In the genomic region with DNA sequence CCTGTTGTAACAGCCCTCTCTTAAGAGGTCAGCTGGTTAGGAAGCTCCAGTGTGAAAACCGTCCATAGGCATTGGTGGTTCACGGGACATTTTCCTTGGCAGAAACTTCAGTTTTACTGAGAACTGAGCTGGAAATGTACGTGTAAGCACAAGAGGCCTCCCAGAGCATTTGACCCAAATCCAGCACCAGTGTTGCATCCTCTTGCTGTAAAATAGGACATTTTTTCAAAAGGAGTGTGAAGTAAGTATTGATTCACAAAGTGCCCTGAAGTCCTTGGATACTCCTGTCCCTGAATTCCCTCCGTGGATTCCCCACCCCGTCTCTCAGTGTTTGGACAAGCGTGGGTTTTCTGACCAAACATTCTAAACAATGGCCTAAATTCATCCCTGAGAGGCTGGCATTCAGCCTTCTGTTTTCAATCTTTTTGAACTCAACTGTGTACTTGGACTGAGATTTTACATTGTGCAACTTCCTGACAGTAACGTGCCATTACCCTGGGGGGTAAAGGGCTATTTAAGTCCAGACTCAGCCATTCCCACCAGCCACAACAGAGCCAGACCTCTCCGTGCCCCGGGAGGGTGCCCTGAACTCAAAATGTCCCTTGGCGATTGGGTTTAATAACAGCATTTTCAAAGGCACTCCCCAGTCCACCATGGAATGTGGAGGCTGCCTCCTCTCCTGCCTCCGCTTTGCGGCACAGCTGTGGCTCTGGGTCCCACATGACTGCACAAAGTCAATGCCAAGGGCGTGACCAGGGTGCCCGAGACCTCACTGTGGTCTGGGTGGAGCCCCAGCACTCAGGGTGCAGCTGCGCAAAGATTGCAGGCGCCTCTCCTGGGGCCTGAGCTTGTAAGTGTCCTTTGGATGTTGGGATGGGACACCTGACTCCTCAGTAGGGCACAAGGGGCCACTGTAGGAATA, we compare ENCODE assay signal across 13 cellular contexts.
A peak's percentile ranks its signal among the peaks of the same experiment; 100 is the strongest.
DNase-seq lines count a peak whose midpoint lies in the region; ATAC-seq and TF ChIP-seq lines count a peak whose summit lies in the region.
"Had no signal": no experiment of that assay in that cellular context is flagged by ENCODE, and none has a peak within 500 bp of the region (broad histone marks: within the 10 kb centered on the region; RNA-seq: fewer than 3 reads in every experiment).

No MANE protein-coding gene starts in this region.

- peaks cover 12% of the 10 kb centered on the region for H3K4me1 Mint-ChIP-seq in endodermal cell
- H3K4me1 Mint-ChIP-seq in natural killer cell treated with Interleukin-12 subunit alpha and Interleukin-12 subunit beta and Interleukin-15 and Interleukin-18, amount 100 ng/mL, for 72 hours (ENCODE audit: low read depth in 2 of 2): no peaks in the 10 kb centered on the region
- H3K4me1 Mint-ChIP-seq: central memory CD8-positive, alpha-beta T cell had no signal

- TF ChIP-seq CTCF in endodermal cell (conservative IDR thresholded peaks at IDR 0.05): no peak
- no peak for TF ChIP-seq CTCF in lung (IDR thresholded peaks at IDR 0.05; ENCODE audit: control extremely low read depth, extremely low read depth)
- no peak for TF ChIP-seq CTCF in tibial artery (IDR thresholded peaks at IDR 0.05)

- H3K27ac ChIP-seq in endodermal cell (ENCODE audit: low read depth, low read length) (no peak overlapping the region), lung (ENCODE audit: low read depth in 1 of 2, low read length in 1 of 2) (peak overlapping the region in 1 of 2 donors; percentile 44), tibial artery (no peak overlapping the region)

- H3K27me3 ChIP-seq in endodermal cell (ENCODE audit: control insufficient read depth, insufficient read depth, low read length, poor library complexity, severe bottlenecking): no peaks in the 10 kb centered on the region
- no peaks in the 10 kb centered on the region for H3K27me3 ChIP-seq in lung (ENCODE audit: control insufficient read depth, insufficient read depth)
- peaks cover 0 to 15% of the 10 kb centered on the region in 2 donors for H3K27me3 ChIP-seq in tibial artery

- ATAC-seq in lung (ENCODE audit: insufficient read depth, low FRiP score) (peak; percentile 8), GM21526 (IDR thresholded peaks at IDR 0.05; ENCODE audit: low FRiP score, unreplicated experiment) (no peak)
- no peak for ATAC-seq in natural killer cell treated with Interleukin-12 subunit alpha and Interleukin-12 subunit beta and Interleukin-15 and Interleukin-18, amount 100 ng/mL, for 72 hours

- H3K9me3 ChIP-seq in endodermal cell (ENCODE audit: control insufficient read depth, low read length) (no peaks in the 10 kb centered on the region), lung (ENCODE audit: control insufficient read depth in 2 of 2, insufficient read depth in 1 of 2, low read length in 1 of 2) (no peaks in the 10 kb centered on the region), tibial artery (no peaks in the 10 kb centered on the region)

- H3K4me1 ChIP-seq in endodermal cell (ENCODE audit: control insufficient read depth, insufficient read depth, low read length) (peaks cover 5% of the 10 kb centered on the region), lung (ENCODE audit: control insufficient read depth in 2 of 2, insufficient read depth in 2 of 2, low read length in 2 of 2) (peaks cover 4 to 11% of the 10 kb centered on the region in 2 donors), tibial artery (peaks cover 0 to 14% (median 10%) of the 10 kb centered on the region in 4 donors)

- H3K27ac Mint-ChIP-seq in endodermal cell: no peak overlapping the region
- H3K27ac Mint-ChIP-seq in natural killer cell treated with Interleukin-12 subunit alpha and Interleukin-12 subunit beta and Interleukin-15 and Interleukin-18, amount 100 ng/mL, for 72 hours: no peak overlapping the region
- H3K27ac Mint-ChIP-seq: stimulated activated naive CD8-positive, alpha-beta T cell treated with anti-CD3 and anti-CD28 coated beads, Interleukin-15, Interleukin-2, amounts not matched to agents 100 ng/mL and 50 ng/mL, for 24 hours had no signal

- H3K36me3 Mint-ChIP-seq in endodermal cell (ENCODE audit: low read depth): no peaks in the 10 kb centered on the region
- H3K36me3 Mint-ChIP-seq in natural killer cell treated with Interleukin-12 subunit alpha and Interleukin-12 subunit beta and Interleukin-15 and Interleukin-18, amount 100 ng/mL, for 72 hours: no peaks in the 10 kb centered on the region

- peaks cover 4% of the 10 kb centered on the region for H3K27me3 Mint-ChIP-seq in endodermal cell (ENCODE audit: insufficient read depth)
- H3K27me3 Mint-ChIP-seq in natural killer cell treated with Interleukin-12 subunit alpha and Interleukin-12 subunit beta and Interleukin-15 and Interleukin-18, amount 100 ng/mL, for 72 hours: peaks cover 6 to 8% of the 10 kb centered on the region in 2 donors

- peak; percentile 23 for DNase-seq in DMS53 (lab: John Stamatoyannopoulos, UW)
- no peak for DNase-seq in DMS53 treated with DMSO at 0.1 percent for 48 hours (lab: John Stamatoyannopoulos, UW; ENCODE audit: unreplicated experiment)
- DNase-seq in endodermal cell: peak; percentile 28
- no peak for DNase-seq in lung (ENCODE audit: low spot score)
- peak; percentile 71 to 75 for DNase-seq in tibial artery
- no peak for DNase-seq in natural killer cell treated with Interleukin-12 subunit alpha and Interleukin-12 subunit beta and Interleukin-15 and Interleukin-18, amount 100 ng/mL, for 72 hours (ENCODE audit: low spot score)
- DNase-seq in hepatic stellate cell (ENCODE audit: low spot score): no peak
- DNase-seq: GDM1, NCI-H1105 treated with DMSO at 0.1 percent for 48 hours had no signal

- 90 to 92% methylated on average over 12 to 16 of the region's 16 CpGs for WGBS in endodermal cell (ENCODE audit: insufficient coverage in 1 of 2, insufficient read length in 1 of 2), 2 experiments
- WGBS in lung, 2 donors: 39 to 55% methylated on average over 16 of the region's 16 CpGs

- H3K4me3 ChIP-seq in endodermal cell (ENCODE audit: low read length) (no peak overlapping the region), lung (no peak overlapping the region), tibial artery (no peak overlapping the region)
- H3K4me3 ChIP-seq: smooth muscle cell had no signal

- peaks cover 6% of the 10 kb centered on the region for H3K9me3 Mint-ChIP-seq in endodermal cell
- no peaks in the 10 kb centered on the region for H3K9me3 Mint-ChIP-seq in natural killer cell treated with Interleukin-12 subunit alpha and Interleukin-12 subunit beta and Interleukin-15 and Interleukin-18, amount 100 ng/mL, for 72 hours
- H3K9me3 Mint-ChIP-seq: stimulated activated naive CD8-positive, alpha-beta T cell treated with anti-CD3 and anti-CD28 coated beads, Interleukin-15, Interleukin-2, amounts not matched to agents 100 ng/mL and 50 ng/mL, for 24 hours had no signal

- H3K4me3 Mint-ChIP-seq in endodermal cell: no peak overlapping the region
- H3K4me3 Mint-ChIP-seq in natural killer cell treated with Interleukin-12 subunit alpha and Interleukin-12 subunit beta and Interleukin-15 and Interleukin-18, amount 100 ng/mL, for 72 hours: no peak overlapping the region
- H3K4me3 Mint-ChIP-seq: central memory CD8-positive, alpha-beta T cell; stimulated activated naive CD8-positive, alpha-beta T cell treated with anti-CD3 and anti-CD28 coated beads, Interleukin-15, Interleukin-2, amounts not matched to agents 100 ng/mL and 50 ng/mL, for 24 hours had no signal

- no peak overlapping the region for H3K9ac ChIP-seq in endodermal cell (ENCODE audit: extremely low read depth, low read length, poor library complexity, severe bottlenecking)

- H3K36me3 ChIP-seq in endodermal cell (ENCODE audit: control insufficient read depth, insufficient read depth, low read length): no peaks in the 10 kb centered on the region
- H3K36me3 ChIP-seq in lung (ENCODE audit: control insufficient read depth in 2 of 2, insufficient read depth in 2 of 2, low read length in 2 of 2): no peaks in the 10 kb centered on the region
- no peaks in the 10 kb centered on the region for H3K36me3 ChIP-seq in tibial artery

- intact Hi-C loops in tibial artery (cut with DNase I; ENCODE audit: low total_unique reads): no loop called here

Comparison
In these comparisons a context has a peak if more than half of its experiments do, and no peak if none do; other contexts are left out.
1. DNase-seq: peak in DMS53 (single experiment), endodermal cell (single experiment) and tibial artery (2 of 2); none in DMS53 treated with DMSO at 0.1 percent for 48 hours (single experiment), lung (single experiment), natural killer cell treated with Interleukin-12 subunit alpha and Interleukin-12 subunit beta and Interleukin-15 and Interleukin-18, amount 100 ng/mL, for 72 hours (single experiment) and hepatic stellate cell (single experiment).